ENCODE assay signal across 11 cellular contexts in the genomic region with DNA sequence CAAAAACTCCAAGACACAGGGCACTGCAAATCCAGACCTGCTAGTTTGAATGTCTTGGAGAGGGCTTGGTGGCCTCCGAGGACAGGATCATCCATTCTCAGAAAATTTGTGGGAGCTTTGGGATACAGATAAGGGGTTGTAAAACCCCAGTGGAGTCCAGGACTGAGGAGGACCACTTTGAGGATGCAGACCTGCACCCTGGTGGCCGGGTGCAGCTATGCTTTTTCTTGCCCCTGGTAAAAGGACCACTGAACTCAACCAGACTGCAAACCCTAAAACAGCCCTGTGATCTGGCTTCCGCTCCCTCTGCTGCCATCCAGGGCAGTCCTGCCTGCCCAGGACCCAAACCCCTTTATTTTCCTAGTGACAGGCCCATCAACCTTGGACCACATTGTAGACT.
A peak's percentile ranks its signal among the peaks of the same experiment; 100 is the strongest.
DNase-seq lines count a peak whose midpoint lies in the region; ATAC-seq and TF ChIP-seq lines count a peak whose summit lies in the region.
"Had no signal": no experiment of that assay in that cellular context is flagged by ENCODE, and none has a peak within 500 bp of the region (broad histone marks: within the 10 kb centered on the region; RNA-seq: fewer than 3 reads in every experiment).

No MANE protein-coding gene starts in this region.

- H3K4me1 Mint-ChIP-seq in stimulated activated naive B cell treated with anti-CD40 and anti-IgM and Interleukin-4, amounts not matched to agents 10 μg/mL and 1 μg/mL and 100 μg/mL, for 72 hours = no peaks in the 10 kb centered on the region

- H3K9me3 Mint-ChIP-seq in stimulated activated naive B cell treated with anti-CD40 and anti-IgM and Interleukin-4, amounts not matched to agents 10 μg/mL and 1 μg/mL and 100 μg/mL, for 72 hours = peaks cover 0 to 4% of the 10 kb centered on the region in 2 donors

- ATAC-seq in HG03342 (IDR thresholded peaks at IDR 0.05; ENCODE audit: unreplicated experiment) = no peak
- ATAC-seq in stimulated activated naive B cell treated with anti-CD40 and anti-IgM and Interleukin-4, amounts not matched to agents 10 μg/mL and 1 μg/mL and 100 μg/mL, for 72 hours (replicated peaks) = no peak
- ATAC-seq in HG02840 (IDR thresholded peaks at IDR 0.05; ENCODE audit: low FRiP score, unreplicated experiment) = no peak
- ATAC-seq: heart left ventricle had no signal

- H3K4me3 ChIP-seq in AG09309 (ENCODE audit: control insufficient read depth, low read depth, low read length) (no peak overlapping the region), fibroblast of the aortic adventitia (ENCODE audit: low read depth, low read length) (no peak overlapping the region)
- H3K4me3 ChIP-seq: colonic mucosa, heart left ventricle had no signal

- peak; percentile 23 for TF ChIP-seq CTCF in AG09309 (IDR thresholded peaks at IDR 0.05; ENCODE audit: control insufficient read depth, insufficient read depth, low read depth, low read length, missing control alignments)
- peak; percentile 56 for TF ChIP-seq CTCF in GM12872 (IDR thresholded peaks at IDR 0.05; ENCODE audit: insufficient read depth, low read depth, low read length)
- peak; percentile 29 for TF ChIP-seq CTCF in fibroblast of the aortic adventitia (IDR thresholded peaks at IDR 0.05; ENCODE audit: insufficient read depth, low read length)

- no peaks in the 10 kb centered on the region for H3K36me3 Mint-ChIP-seq in stimulated activated naive B cell treated with anti-CD40 and anti-IgM and Interleukin-4, amounts not matched to agents 10 μg/mL and 1 μg/mL and 100 μg/mL, for 72 hours

- no peak overlapping the region for H3K27ac Mint-ChIP-seq in stimulated activated naive B cell treated with anti-CD40 and anti-IgM and Interleukin-4, amounts not matched to agents 10 μg/mL and 1 μg/mL and 100 μg/mL, for 72 hours

- no peaks in the 10 kb centered on the region for H3K27me3 Mint-ChIP-seq in stimulated activated naive B cell treated with anti-CD40 and anti-IgM and Interleukin-4, amounts not matched to agents 10 μg/mL and 1 μg/mL and 100 μg/mL, for 72 hours

- H3K4me3 Mint-ChIP-seq in stimulated activated naive B cell treated with anti-CD40 and anti-IgM and Interleukin-4, amounts not matched to agents 10 μg/mL and 1 μg/mL and 100 μg/mL, for 72 hours = no peak overlapping the region

- in situ Hi-C loops in SK-MEL-5 (cut with HindIII; ENCODE audit: low pct_unique_long_range_greater_than_20kb, low sequenced_read_pairs) = no loop called here

- DNase-seq in AG09309 (ENCODE audit: low read depth) = no peak
- peak; percentile 42 for DNase-seq in SK-MEL-5 (ENCODE audit: low read depth, low spot score)
- DNase-seq in fibroblast of the aortic adventitia (ENCODE audit: low read depth) = no peak
- DNase-seq in A172 (ENCODE audit: low spot score) = no peak
- DNase-seq in stimulated activated naive B cell treated with anti-CD40 and anti-IgM and Interleukin-4, amounts not matched to agents 10 μg/mL and 1 μg/mL and 100 μg/mL, for 72 hours = no peak
- DNase-seq: colonic mucosa, COR-L47, heart left ventricle had no signal
